14 cellular contexts compared by ENCODE assay signal in genomic region chr20:11401988-11402387, GRCh38.
DNase-seq lines count a peak whose midpoint lies in the region; ATAC-seq, FAIRE-seq and TF ChIP-seq lines count a peak whose summit lies in the region.
"Had no signal": no experiment of that assay in that cellular context is flagged by ENCODE, and none has a peak within 500 bp of the region (broad histone marks: within the 10 kb centered on the region; RNA-seq: fewer than 3 reads in every experiment).

No MANE protein-coding gene starts in this region.

- H3K36me3 Mint-ChIP-seq in Caco-2 (ENCODE audit: insufficient read depth, unreplicated experiment), result no peaks in the 10 kb centered on the region
- no peaks in the 10 kb centered on the region for H3K36me3 Mint-ChIP-seq in activated T-cell treated with anti-CD3 and anti-CD28 coated beads, Interleukin-2, amount 50 U/mL, for 24 hours (ENCODE audit: low read depth)
- H3K36me3 Mint-ChIP-seq: CD4-positive, alpha-beta memory T cell had no signal

- no peak for TF ChIP-seq POLR2A in HepG2 (IDR thresholded peaks at IDR 0.05; ENCODE audit: insufficient read depth in 1 of 2, low read depth in 2 of 2, low read length in 2 of 2)

- no peak overlapping the region for H3K27ac Mint-ChIP-seq in Caco-2 (ENCODE audit: unreplicated experiment)
- H3K27ac Mint-ChIP-seq in activated T-cell treated with anti-CD3 and anti-CD28 coated beads, Interleukin-2, amount 50 U/mL, for 24 hours, result no peak overlapping the region
- H3K27ac Mint-ChIP-seq: CD4-positive, alpha-beta memory T cell; nephron progenitor cell had no signal

- TF ChIP-seq RAD21 in HepG2 (CRISPR knock-in tag; IDR thresholded peaks at IDR 0.05), result no peak

- in situ Hi-C loops in GM13976 (cut with MboI; ENCODE audit: low sequenced_read_pairs, unreplicated experiment) (no loop called here), HepG2 (cut with HindIII; ENCODE audit: extremely low pct_ligation_motif_present, low pct_unique_long_range_greater_than_20kb) (no loop called here)

- no peak for FAIRE-seq in HepG2 (lab: Jason Lieb, UNC)

- H3K9ac ChIP-seq in HepG2 (ENCODE audit: insufficient read depth, low read depth, low read length), result peak overlapping the region; percentile 8; the same call in 1 of the 2 replicates

- intact Hi-C loops in HepG2 (cut with micrococcal nuclease; ENCODE audit: unreplicated experiment), result no loop called here
- intact Hi-C loops in Caco-2 (cut with micrococcal nuclease; ENCODE audit: unreplicated experiment), result no loop called here

- TF ChIP-seq CTCF in GM13976 (IDR thresholded peaks at IDR 0.05; ENCODE audit: borderline replicate concordance, control extremely low read depth, extremely low read depth, insufficient read depth, missing control alignments), result no peak
- TF ChIP-seq CTCF in HepG2 (CRISPR knock-in tag; IDR thresholded peaks at IDR 0.05), result no peak
- no peak for TF ChIP-seq CTCF in Caco-2 (IDR thresholded peaks at IDR 0.05; ENCODE audit: insufficient read depth in 1 of 2, low read depth in 1 of 2, low read length in 1 of 2, severe bottlenecking in 1 of 2, unreplicated experiment in 1 of 2)

- no peaks in the 10 kb centered on the region for H3K4me1 ChIP-seq in HepG2 (ENCODE audit: insufficient read depth, low read length)
- H3K4me1 ChIP-seq in Caco-2, result no peaks in the 10 kb centered on the region
- H3K4me1 ChIP-seq: left ventricle myocardium inferior had no signal

- ATAC-seq in HepG2 (peak; percentile 65), HG02981 (IDR thresholded peaks at IDR 0.05; ENCODE audit: unreplicated experiment) (no peak)
- ATAC-seq: heart left ventricle had no signal

- DNase-seq in GM13976 (ENCODE audit: low spot score) (peak; percentile 22), H4 (ENCODE audit: low spot score) (peak; percentile 27), NOMO-1 treated with DMSO at 0.1 percent for 48 hours (lab: John Stamatoyannopoulos, UW; ENCODE audit: unreplicated experiment) (peak; percentile 30), HepG2 (ENCODE audit: low spot score) (no peak), NCI-H510A (lab: John Stamatoyannopoulos, UW) (no peak), Caco-2 (no peak)
- DNase-seq in activated T-cell treated with anti-CD3 and anti-CD28 coated beads, Interleukin-2, amount 50 U/mL, for 24 hours, result no peak
- DNase-seq: activated naive CD4-positive, alpha-beta T cell treated with anti-CD3 and anti-CD28 coated beads, Interleukin-2, amount 50 U/mL, for 16 hours; CD4-positive, alpha-beta memory T cell; heart left ventricle; left ventricle myocardium inferior; nephron progenitor cell; sigmoid colon had no signal

- peak overlapping the region; percentile 68 for H2AFZ ChIP-seq in HepG2 (ENCODE audit: low read length)

- H3K4me3 Mint-ChIP-seq in Caco-2 (ENCODE audit: unreplicated experiment), result no peak overlapping the region
- no peak overlapping the region for H3K4me3 Mint-ChIP-seq in activated T-cell treated with anti-CD3 and anti-CD28 coated beads, Interleukin-2, amount 50 U/mL, for 24 hours
- H3K4me3 Mint-ChIP-seq: nephron progenitor cell had no signal

- no TSS peak for BruUV-seq in HepG2 (replicated peaks; lab: Mats Ljungman, UMichigan)
- no TSS peak for BruUV-seq in Caco-2 (replicated peaks; lab: Mats Ljungman, UMichigan)

- H3K4me3 ChIP-seq in HepG2 (replicated peaks in 1 of 3; ENCODE audit: insufficient read depth in 1 of 3, low read depth in 2 of 3, low read length in 3 of 3) (peak overlapping the region; percentile 27 to 42 (median 30); a peak in 5 of 6 replicates), Caco-2 (ENCODE audit: low read depth, low read length) (no peak overlapping the region)
- H3K4me3 ChIP-seq: heart left ventricle, left ventricle myocardium inferior, sigmoid colon had no signal

- no peak for TF ChIP-seq EP300 in HepG2 (IDR thresholded peaks at IDR 0.05; ENCODE audit: low read depth in 2 of 2, low read length in 2 of 2)
- TF ChIP-seq EP300 in HepG2 (CRISPR knock-in tag; IDR thresholded peaks at IDR 0.05; ENCODE audit: borderline replicate concordance), result no peak

- H3K36me3 ChIP-seq in HepG2 (replicated peaks in 1 of 2; ENCODE audit: control insufficient read depth in 1 of 2, insufficient read depth in 2 of 2, low read length in 2 of 2), result no peaks in the 10 kb centered on the region
- no peaks in the 10 kb centered on the region for H3K36me3 ChIP-seq in Caco-2 (ENCODE audit: control insufficient read depth, insufficient read depth, low read length)
- H3K36me3 ChIP-seq: heart left ventricle, left ventricle myocardium inferior, sigmoid colon had no signal

- CTCF ChIA-PET in HepG2 (lab: Yijun Ruan, JAX; ENCODE audit: low intra/inter-chr PET ratio, low total read pairs) (no interaction called here), Caco-2 (lab: Charles Lee) (no interaction called here)

- no peaks in the 10 kb centered on the region for H3K79me2 ChIP-seq in HepG2 (ENCODE audit: insufficient read depth, low read length)

- no peaks in the 10 kb centered on the region for H3K27me3 Mint-ChIP-seq in Caco-2 (ENCODE audit: insufficient read depth, unreplicated experiment)
- H3K27me3 Mint-ChIP-seq in activated T-cell treated with anti-CD3 and anti-CD28 coated beads, Interleukin-2, amount 50 U/mL, for 24 hours, result no peaks in the 10 kb centered on the region
- H3K27me3 Mint-ChIP-seq: CD4-positive, alpha-beta memory T cell had no signal

- 12% methylated on average over 3 of the region's 3 CpGs for WGBS in HepG2 (ENCODE audit: low lambda C conversion rate)

- no peaks in the 10 kb centered on the region for H4K20me1 ChIP-seq in HepG2 (ENCODE audit: insufficient read depth, low read length)

- H3K9me3 ChIP-seq in HepG2 (ENCODE audit: low read length), result no peaks in the 10 kb centered on the region
- H3K9me3 ChIP-seq in Caco-2, result no peaks in the 10 kb centered on the region
- H3K9me3 ChIP-seq: heart left ventricle, left ventricle myocardium inferior, sigmoid colon had no signal

- no peak overlapping the region for H3K27ac ChIP-seq in HepG2 (ENCODE audit: extremely low read length, insufficient read depth, low read length)
- H3K27ac ChIP-seq: heart left ventricle, left ventricle myocardium inferior, sigmoid colon had no signal

- H3K9me3 Mint-ChIP-seq in Caco-2 (ENCODE audit: unreplicated experiment), result peaks cover 7% of the 10 kb centered on the region
- peaks cover 8% of the 10 kb centered on the region for H3K9me3 Mint-ChIP-seq in activated T-cell treated with anti-CD3 and anti-CD28 coated beads, Interleukin-2, amount 50 U/mL, for 24 hours
- H3K9me3 Mint-ChIP-seq: nephron progenitor cell had no signal

- H3K27me3 ChIP-seq in HepG2 (ENCODE audit: control insufficient read depth in 1 of 2, insufficient read depth in 2 of 2, low read length in 2 of 2) (no peaks in the 10 kb centered on the region), Caco-2 (replicated peaks; ENCODE audit: control insufficient read depth, insufficient read depth, low read length) (no peaks in the 10 kb centered on the region)
- H3K27me3 ChIP-seq: heart left ventricle, sigmoid colon had no signal

- POLR2A ChIA-PET in HepG2 (lab: Yijun Ruan, JAX) (no interaction called here), Caco-2 (lab: Charles Lee) (no interaction called here)

- H3K4me2 ChIP-seq in HepG2 (ENCODE audit: low read depth, low read length), result peak overlapping the region; percentile 55

- peaks cover 5% of the 10 kb centered on the region for H3K4me1 Mint-ChIP-seq in Caco-2 (ENCODE audit: low read depth, unreplicated experiment)
- no peaks in the 10 kb centered on the region for H3K4me1 Mint-ChIP-seq in activated T-cell treated with anti-CD3 and anti-CD28 coated beads, Interleukin-2, amount 50 U/mL, for 24 hours (ENCODE audit: low read depth)
- H3K4me1 Mint-ChIP-seq: CD4-positive, alpha-beta memory T cell had no signal

TF ChIP-seq in HepG2, 621 proteins besides CTCF, POLR2A, EP300 and RAD21:
- TF ChIP-seq IRF1 (CRISPR knock-in tag; IDR thresholded peaks at IDR 0.05; ENCODE audit: low read depth) (peak; percentile 84; the same call in 1 of the 2 replicates), NR0B2 (CRISPR knock-in tag; IDR thresholded peaks at IDR 0.05) (no peak)

Comparison
In these comparisons a context has a peak if more than half of its experiments do, and no peak if none do; other contexts are left out.
1. DNase-seq: peak in GM13976 (single experiment), H4 (single experiment) and NOMO-1 treated with DMSO at 0.1 percent for 48 hours (single experiment); none in HepG2 (single experiment), NCI-H510A (single experiment), Caco-2 (0 of 2) and activated T-cell treated with anti-CD3 and anti-CD28 coated beads, Interleukin-2, amount 50 U/mL, for 24 hours (single experiment).